ENCODE assay signal across 27 cellular contexts in genomic region chr1:26166719-26167281, GRCh38. TPM values are rescaled to one million over a fixed set of nuclear protein-coding genes. Genes with fewer than 3 reads are reported as not detected.
DNase-seq lines count a peak whose midpoint lies in the region; ATAC-seq, FAIRE-seq and TF ChIP-seq lines count a peak whose summit lies in the region.
"Had no signal": no experiment of that assay in that cellular context is flagged by ENCODE, and none has a peak within 500 bp of the region (broad histone marks: within the 10 kb centered on the region; RNA-seq: fewer than 3 reads in every experiment).

No MANE protein-coding gene starts in this region.

- WGBS in H1 (ENCODE audit: extremely low coverage in 1 of 2, insufficient coverage in 1 of 2, insufficient read length in 1 of 2, insufficient replicate concordance in 2 of 2, low coverage in 1 of 2, low lambda C conversion rate in 2 of 2, missing lambda C conversion rate in 1 of 2), 2 experiments: 84% methylated on average over 4 of the region's 4 CpGs; no CpG with 5 or more reads in 1 of the 2 experiments

- peaks cover 49% of the 10 kb centered on the region for H3K4me1 Mint-ChIP-seq in stimulated activated naive CD8-positive, alpha-beta T cell treated with anti-CD3 and anti-CD28 coated beads, Interleukin-15, amount 100 ng/mL, for 72 hours

- no peak overlapping the region for H3K27ac ChIP-seq in H1 (ENCODE audit: low read depth, low read length)
- H3K27ac ChIP-seq: dorsolateral prefrontal cortex, left lung, PC-9, stomach, thyroid gland had no signal

- no peak overlapping the region for H3K4me3 Mint-ChIP-seq in stimulated activated naive CD8-positive, alpha-beta T cell treated with anti-CD3 and anti-CD28 coated beads, Interleukin-15, amount 100 ng/mL, for 72 hours
- H3K4me3 Mint-ChIP-seq: activated T-cell treated with anti-CD3 and anti-CD28 coated beads, Interleukin-2, amount 50 U/mL, for 72 hours; GM23338; WTC11 had no signal

- no peak overlapping the region for H3K4me2 ChIP-seq in H1 (ENCODE audit: insufficient read depth in 1 of 2, low read depth in 2 of 2, low read length in 2 of 2)
- H3K4me2 ChIP-seq: GM23338, PC-9 had no signal

- CTCF ChIA-PET in H1 (lab: Charles Lee; ENCODE audit: partially characterized antibody): interaction anchor here (0.6 to 16.2 kb wide), 6 partner anchors 10 to 70 kb away, joined by 3 to 159 read pairs (median 4); partner anchors contain the start of genes CATSPER4 and FAM110D

- no peak overlapping the region for H3K56ac ChIP-seq in H1 (replicated peaks; ENCODE audit: insufficient read length, low read depth, low read length)

- no peak for TF ChIP-seq RAD21 in H1 (IDR thresholded peaks at IDR 0.05 in 1 of 2, conservative IDR thresholded peaks at IDR 0.05 in 1 of 2; ENCODE audit: low read depth in 2 of 2, low read length in 2 of 2)

- TF ChIP-seq CTCF in H1 (IDR thresholded peaks at IDR 0.05; ENCODE audit: control extremely low read depth in 1 of 3, insufficient read depth in 1 of 3, low read depth in 1 of 3, low read length in 3 of 3) (no peak), GM20000 (IDR thresholded peaks at IDR 0.05; ENCODE audit: extremely low read depth, missing control alignments) (no peak)

- no peak overlapping the region for H3K14ac ChIP-seq in H1 (ENCODE audit: insufficient read length)

- peaks cover 0 to 8% of the 10 kb centered on the region in 2 experiments; a peak in 2 of 4 replicates for H3K79me2 ChIP-seq in H1 (ENCODE audit: control insufficient read depth in 1 of 2, insufficient read depth in 2 of 2, low read length in 2 of 2)

- H4K20me1 ChIP-seq in H1 (replicated peaks in 1 of 2; ENCODE audit: control insufficient read depth in 1 of 2, insufficient read depth in 2 of 2, low read length in 2 of 2): peaks cover 5 to 7% of the 10 kb centered on the region in 2 experiments

- no peaks in the 10 kb centered on the region; a peak in 1 of 8 replicates for H3K36me3 ChIP-seq in H1 (ENCODE audit: control insufficient read depth in 2 of 4, insufficient read depth in 4 of 4, low read length in 3 of 4)
- H3K36me3 ChIP-seq: thyroid gland had no signal

- no peak for TF ChIP-seq EP300 in H1 (IDR thresholded peaks at IDR 0.05; ENCODE audit: borderline replicate concordance in 1 of 2, low read depth in 2 of 2, low read length in 2 of 2)

- DNase-seq in Right ventricle myocardium superior (peak; percentile 3), left cardiac atrium (no peak), H1 (ENCODE audit: low read depth in 1 of 2, low spot score in 2 of 2) (no peak), GM20000 (ENCODE audit: low spot score) (no peak)
- DNase-seq in stimulated activated naive CD8-positive, alpha-beta T cell treated with anti-CD3 and anti-CD28 coated beads, Interleukin-15, amount 100 ng/mL, for 72 hours: no peak
- DNase-seq: 8988T; activated naive CD4-positive, alpha-beta T cell; activated T-cell treated with anti-CD3 and anti-CD28 coated beads, Interleukin-2, amount 50 U/mL, for 72 hours; cerebellar nuclear complex; dorsolateral prefrontal cortex; mesenchymal stem cell; NCI-H1092 treated with DMSO at 0.1 percent for 48 hours; NCI-H187 treated with DMSO at 0.1 percent for 48 hours; NCI-H2171 treated with DMSO at 0.1 percent for 48 hours; NCI-H510A treated with DMSO at 0.1 percent for 48 hours; PC-9; SHP77 treated with DMSO at 0.1 percent for 48 hours; stomach; thyroid gland had no signal

- H3K9me3 ChIP-seq in H1 (ENCODE audit: insufficient read depth in 2 of 2, low read depth in 1 of 2, low read length in 1 of 2): no peaks in the 10 kb centered on the region
- H3K9me3 ChIP-seq: left lung, stomach, thyroid gland had no signal

- H2AFZ ChIP-seq in H1 (ENCODE audit: low read length): no peak overlapping the region
- H2AFZ ChIP-seq: GM23338, PC-9 had no signal

- no peaks in the 10 kb centered on the region for H3K9me3 Mint-ChIP-seq in stimulated activated naive CD8-positive, alpha-beta T cell treated with anti-CD3 and anti-CD28 coated beads, Interleukin-15, amount 100 ng/mL, for 72 hours
- H3K9me3 Mint-ChIP-seq: activated T-cell treated with anti-CD3 and anti-CD28 coated beads, Interleukin-2, amount 50 U/mL, for 72 hours; WTC11 had no signal

- no peak overlapping the region for H2AK5ac ChIP-seq in H1 (ENCODE audit: low read depth, low read length)

- no peak overlapping the region for H4K5ac ChIP-seq in H1 (ENCODE audit: insufficient read length, low read depth, low read length)

- H3K23ac ChIP-seq in H1 (ENCODE audit: insufficient read length): no peak overlapping the region

- H2BK20ac ChIP-seq in H1 (ENCODE audit: low read length): no peak overlapping the region

- ATAC-seq in Right ventricle myocardium superior (ENCODE audit: poor library complexity) (no peak), left cardiac atrium (no peak), esophagus mucosa (no peak)
- ATAC-seq in stimulated activated naive CD8-positive, alpha-beta T cell treated with anti-CD3 and anti-CD28 coated beads, Interleukin-15, amount 100 ng/mL, for 72 hours: peak; percentile 4
- ATAC-seq: activated T-cell treated with anti-CD3 and anti-CD28 coated beads, Interleukin-2, amount 50 U/mL, for 72 hours; GM23338; left lung; WTC11 had no signal

- TF ChIP-seq POLR2A in H1 (IDR thresholded peaks at IDR 0.05; ENCODE audit: control extremely low read depth in 1 of 2, low read depth in 2 of 2, low read length in 2 of 2): no peak

- POLR2A ChIA-PET in H1 (lab: Charles Lee; ENCODE audit: partially characterized antibody): no interaction called here

- no peak overlapping the region for H4K91ac ChIP-seq in H1 (replicated peaks; ENCODE audit: insufficient read length, low read length)

- H4K8ac ChIP-seq in H1 (ENCODE audit: extremely low read depth, insufficient read depth, low read length): no peak overlapping the region

- H2BK5ac ChIP-seq in H1 (ENCODE audit: low read depth, low read length): no peak overlapping the region

- no peak overlapping the region for H2BK120ac ChIP-seq in H1 (replicated peaks; ENCODE audit: low read depth, low read length)

- FAIRE-seq in H1 (lab: Jason Lieb, UNC): no peak
- FAIRE-seq: GM12892 had no signal

- H3K4me1 ChIP-seq in H1 (replicated peaks in 1 of 4; ENCODE audit: control insufficient read depth in 3 of 4, insufficient read depth in 4 of 4, low read length in 3 of 4): peaks cover 5 to 24% (median 15%) of the 10 kb centered on the region in 4 experiments

- no peak overlapping the region for H3K4me3 ChIP-seq in H1 (ENCODE audit: extremely low read depth in 1 of 4, insufficient read depth in 2 of 4, low read depth in 3 of 4, low read length in 4 of 4)
- H3K4me3 ChIP-seq: dorsolateral prefrontal cortex, GM23338, left lung, PC-9, stomach, thyroid gland had no signal

- peaks cover 4% of the 10 kb centered on the region; the same call in 1 of the 2 replicates for H3K79me1 ChIP-seq in H1 (ENCODE audit: low read depth, low read length)

- intact Hi-C loops in Right ventricle myocardium superior (cut with DNase I) (loop anchor here (5.0 kb wide), 1 partner anchor 61 kb away; no protein-coding TSS in a partner anchor), left cardiac atrium (cut with DNase I) (loop anchor here in 1 of 2 donors (10.0 kb wide), 1 partner anchor 272 kb away; no protein-coding TSS in a partner anchor)

- H3K9ac ChIP-seq in H1 (replicated peaks in 1 of 4; ENCODE audit: extremely low read depth in 1 of 4, low read depth in 3 of 4, low read length in 3 of 4): no peak overlapping the region

- H2BK15ac ChIP-seq in H1 (ENCODE audit: low read length): 0 out of 2 replicates have a peak overlapping the region, but pooled peaks have one; percentile 0

- H3K27me3 ChIP-seq in H1 (replicated peaks in 1 of 4; ENCODE audit: control insufficient read depth in 3 of 4, extremely low read depth in 1 of 4, insufficient read depth in 3 of 4, low read length in 3 of 4): peaks cover 18 to 34% (median 30%) of the 10 kb centered on the region in 4 experiments
- H3K27me3 ChIP-seq: dorsolateral prefrontal cortex, thyroid gland had no signal

- peaks cover 12% of the 10 kb centered on the region for H3K23me2 ChIP-seq in H1 (ENCODE audit: low read depth, low read length)

- H3K18ac ChIP-seq in H1 (ENCODE audit: extremely low read depth, low read length): no peak overlapping the region

- H3K27me3 Mint-ChIP-seq in stimulated activated naive CD8-positive, alpha-beta T cell treated with anti-CD3 and anti-CD28 coated beads, Interleukin-15, amount 100 ng/mL, for 72 hours: peaks cover 34% of the 10 kb centered on the region

- no peak overlapping the region for H2BK12ac ChIP-seq in H1 (ENCODE audit: low read depth, low read length)

- H3K27ac Mint-ChIP-seq in stimulated activated naive CD8-positive, alpha-beta T cell treated with anti-CD3 and anti-CD28 coated beads, Interleukin-15, amount 100 ng/mL, for 72 hours: no peak overlapping the region
- H3K27ac Mint-ChIP-seq: activated T-cell treated with anti-CD3 and anti-CD28 coated beads, Interleukin-2, amount 50 U/mL, for 72 hours; GM23338; WTC11 had no signal

- no peak overlapping the region for H3K4ac ChIP-seq in H1 (replicated peaks; ENCODE audit: insufficient read length, low read depth, low read length)

RNA-seq across cellular contexts. Expression of gene C1orf232, which starts 2.0 kb away (rescaled TPM):
- total RNA-seq in Right ventricle myocardium superior (not detected), left cardiac atrium (not detected), esophagus mucosa (not detected)
- total RNA-seq in H1 (2021; fragmentation: NEBNext Ultra II Directional; extraction: Animal tissue kit (Norgen Biotek cat#: 25700)): not detected in 2 replicates
- polyA plus RNA-seq in H1 (2011; rRNA removed): not detected in 2 replicates
- not detected for polyA plus RNA-seq in H1 (2011; cell fraction: cytosol; rRNA removed)
- not detected for polyA plus RNA-seq in H1 (2011; cell fraction: nucleus; rRNA removed)
- not detected in 4 replicates for polyA plus RNA-seq in H1 (2012, experiment 1 of 2)
- not detected for polyA plus RNA-seq in H1 (2012, experiment 2 of 2)
- polyA plus RNA-seq in H1 (2013, experiment 1 of 2): not detected
- polyA plus RNA-seq in H1 (2013, experiment 2 of 2): not detected
- polyA minus RNA-seq in H1 (2011; rRNA and poly(A)+ RNA removed): not detected in 2 replicates
- not detected for polyA minus RNA-seq in H1 (2011; cell fraction: cytosol; rRNA and poly(A)+ RNA removed)
- polyA minus RNA-seq in H1 (2011; cell fraction: nucleus; rRNA and poly(A)+ RNA removed): not detected
- total RNA-seq: activated T-cell treated with anti-CD3 and anti-CD28 coated beads, Interleukin-2, amount 50 U/mL, for 72 hours; Daoy; dorsolateral prefrontal cortex; GM23338; left lung; omental fat pad; PC-9; skeletal muscle tissue; stomach; thyroid gland; WTC11 had no signal
- polyA plus RNA-seq: GM23338, stomach had no signal

RNA-seq across cellular contexts. Expression of gene ZNF593, which starts 2.9 kb away (rescaled TPM):
- total RNA-seq in Right ventricle myocardium superior (14.1 TPM), left cardiac atrium (10 to 100 TPM; 13.4 to 24.3 TPM), esophagus mucosa (37.9 TPM)
- 38.2 and 40.2 TPM in 2 replicates for total RNA-seq in H1 (2021; fragmentation: NEBNext Ultra II Directional; extraction: Animal tissue kit (Norgen Biotek cat#: 25700))
- 68.0 and 112 TPM in 2 replicates for polyA plus RNA-seq in H1 (2011; rRNA removed)
- 65.2 TPM for polyA plus RNA-seq in H1 (2011; cell fraction: cytosol; rRNA removed)
- 68.8 TPM for polyA plus RNA-seq in H1 (2011; cell fraction: nucleus; rRNA removed)
- 30.0 to 45.2 TPM (median 40.4 TPM) in 4 replicates for polyA plus RNA-seq in H1 (2012, experiment 1 of 2)
- polyA plus RNA-seq in H1 (2012, experiment 2 of 2): 44.4 TPM
- 43.1 TPM for polyA plus RNA-seq in H1 (2013, experiment 1 of 2)
- polyA plus RNA-seq in H1 (2013, experiment 2 of 2): 43.4 TPM
- 3.6 and 9.2 TPM in 2 replicates for polyA minus RNA-seq in H1 (2011; rRNA and poly(A)+ RNA removed)
- polyA minus RNA-seq in H1 (2011; cell fraction: cytosol; rRNA and poly(A)+ RNA removed): 21.4 TPM
- polyA minus RNA-seq in H1 (2011; cell fraction: nucleus; rRNA and poly(A)+ RNA removed): 19.9 TPM

RNA-seq across cellular contexts. Expression of gene ZNF593OS, which starts 4.8 kb away (rescaled TPM):
- total RNA-seq in Right ventricle myocardium superior (not detected), left cardiac atrium (not detected), esophagus mucosa (0.16 TPM)
- total RNA-seq in H1 (2021; fragmentation: NEBNext Ultra II Directional; extraction: Animal tissue kit (Norgen Biotek cat#: 25700)): not detected in 2 replicates
- polyA plus RNA-seq in H1 (2011; rRNA removed): not detected in 2 replicates
- polyA plus RNA-seq in H1 (2011; cell fraction: cytosol; rRNA removed): not detected
- not detected for polyA plus RNA-seq in H1 (2011; cell fraction: nucleus; rRNA removed)
- 1.1 to 1.8 TPM (median 1.5 TPM) in 4 replicates for polyA plus RNA-seq in H1 (2012, experiment 1 of 2)
- polyA plus RNA-seq in H1 (2012, experiment 2 of 2): 1.3 TPM
- 0.06 TPM for polyA plus RNA-seq in H1 (2013, experiment 1 of 2)
- polyA plus RNA-seq in H1 (2013, experiment 2 of 2): not detected
- not detected in 2 replicates for polyA minus RNA-seq in H1 (2011; rRNA and poly(A)+ RNA removed)
- not detected for polyA minus RNA-seq in H1 (2011; cell fraction: cytosol; rRNA and poly(A)+ RNA removed)
- polyA minus RNA-seq in H1 (2011; cell fraction: nucleus; rRNA and poly(A)+ RNA removed): not detected
- total RNA-seq: activated T-cell treated with anti-CD3 and anti-CD28 coated beads, Interleukin-2, amount 50 U/mL, for 72 hours; Daoy; GM23338; left lung; omental fat pad; PC-9; skeletal muscle tissue; stomach; WTC11 had no signal

RNA-seq across cellular contexts. Expression of gene FAM110D, which starts 7.9 kb away (rescaled TPM):
- 4.0 TPM for total RNA-seq in Right ventricle myocardium superior
- total RNA-seq in left cardiac atrium: 1 to 10 TPM; 5.2 to 5.3 TPM
- 0.46 and 0.48 TPM in 2 replicates for total RNA-seq in H1 (2021; fragmentation: NEBNext Ultra II Directional; extraction: Animal tissue kit (Norgen Biotek cat#: 25700))
- 0.20 and 0.21 TPM in 2 replicates for polyA plus RNA-seq in H1 (2011; rRNA removed)
- polyA plus RNA-seq in H1 (2011; cell fraction: cytosol; rRNA removed): 0.28 TPM
- polyA plus RNA-seq in H1 (2011; cell fraction: nucleus; rRNA removed): 0.14 TPM
- polyA plus RNA-seq in H1 (2012, experiment 1 of 2): 0.23 to 0.47 TPM (median 0.36 TPM) in 4 replicates
- polyA plus RNA-seq in H1 (2012, experiment 2 of 2): 0.31 TPM
- 0.34 TPM for polyA plus RNA-seq in H1 (2013, experiment 1 of 2)
- polyA plus RNA-seq in H1 (2013, experiment 2 of 2): 0.35 TPM
- polyA minus RNA-seq in H1 (2011; rRNA and poly(A)+ RNA removed): 0.13 TPM in 1 of 2 replicates, not detected in the other
- not detected for polyA minus RNA-seq in H1 (2011; cell fraction: cytosol; rRNA and poly(A)+ RNA removed)
- polyA minus RNA-seq in H1 (2011; cell fraction: nucleus; rRNA and poly(A)+ RNA removed): 0.20 TPM
- 0.68 TPM for total RNA-seq in esophagus mucosa
- total RNA-seq: activated T-cell treated with anti-CD3 and anti-CD28 coated beads, Interleukin-2, amount 50 U/mL, for 72 hours; PC-9 had no signal

RNA-seq across cellular contexts. Expression of gene CNKSR1, which starts 10.5 kb away (rescaled TPM):
- total RNA-seq in Right ventricle myocardium superior: 1.4 TPM
- under 1 TPM; 0.60 to 0.85 TPM for total RNA-seq in left cardiac atrium
- total RNA-seq in H1 (2021; fragmentation: NEBNext Ultra II Directional; extraction: Animal tissue kit (Norgen Biotek cat#: 25700)): 13.0 and 14.5 TPM in 2 replicates
- polyA plus RNA-seq in H1 (2011; rRNA removed): 13.9 and 20.9 TPM in 2 replicates
- 13.7 TPM for polyA plus RNA-seq in H1 (2011; cell fraction: cytosol; rRNA removed)
- polyA plus RNA-seq in H1 (2011; cell fraction: nucleus; rRNA removed): 51.9 TPM
- 15.3 to 22.8 TPM (median 18.2 TPM) in 4 replicates for polyA plus RNA-seq in H1 (2012, experiment 1 of 2)
- polyA plus RNA-seq in H1 (2012, experiment 2 of 2): 19.1 TPM
- 8.6 TPM for polyA plus RNA-seq in H1 (2013, experiment 1 of 2)
- polyA plus RNA-seq in H1 (2013, experiment 2 of 2): 6.8 TPM
- polyA minus RNA-seq in H1 (2011; rRNA and poly(A)+ RNA removed): 10.4 and 12.2 TPM in 2 replicates
- polyA minus RNA-seq in H1 (2011; cell fraction: cytosol; rRNA and poly(A)+ RNA removed): 9.7 TPM
- polyA minus RNA-seq in H1 (2011; cell fraction: nucleus; rRNA and poly(A)+ RNA removed): 19.8 TPM
- total RNA-seq in esophagus mucosa: 19.7 TPM
- total RNA-seq: skeletal muscle tissue had no signal
